In genomic region chr7:44580945-44581344, GRCh38 we compare ENCODE assay signal across 1 cellular context.
TF ChIP-seq lines count a peak whose summit lies in the region.

No MANE protein-coding gene starts in this region.

TF ChIP-seq in IMR-90, 13 proteins besides CTCF, POLR2A, EP300 and RAD21 (continued from another document):
- no peak for TF ChIP-seq ELK1 (IDR thresholded peaks at IDR 0.05; ENCODE audit: borderline replicate concordance, low read depth, low read length)
- no peak for TF ChIP-seq CHD1 (IDR thresholded peaks at IDR 0.05; ENCODE audit: low read depth, low read length)
- TF ChIP-seq USF2 (IDR thresholded peaks at IDR 0.05; ENCODE audit: low read depth, low read length) = no peak
- no peak for TF ChIP-seq FOS (IDR thresholded peaks at IDR 0.05; ENCODE audit: low read depth, low read length)
